1 cellular context compared by ENCODE assay signal in the genomic region with DNA sequence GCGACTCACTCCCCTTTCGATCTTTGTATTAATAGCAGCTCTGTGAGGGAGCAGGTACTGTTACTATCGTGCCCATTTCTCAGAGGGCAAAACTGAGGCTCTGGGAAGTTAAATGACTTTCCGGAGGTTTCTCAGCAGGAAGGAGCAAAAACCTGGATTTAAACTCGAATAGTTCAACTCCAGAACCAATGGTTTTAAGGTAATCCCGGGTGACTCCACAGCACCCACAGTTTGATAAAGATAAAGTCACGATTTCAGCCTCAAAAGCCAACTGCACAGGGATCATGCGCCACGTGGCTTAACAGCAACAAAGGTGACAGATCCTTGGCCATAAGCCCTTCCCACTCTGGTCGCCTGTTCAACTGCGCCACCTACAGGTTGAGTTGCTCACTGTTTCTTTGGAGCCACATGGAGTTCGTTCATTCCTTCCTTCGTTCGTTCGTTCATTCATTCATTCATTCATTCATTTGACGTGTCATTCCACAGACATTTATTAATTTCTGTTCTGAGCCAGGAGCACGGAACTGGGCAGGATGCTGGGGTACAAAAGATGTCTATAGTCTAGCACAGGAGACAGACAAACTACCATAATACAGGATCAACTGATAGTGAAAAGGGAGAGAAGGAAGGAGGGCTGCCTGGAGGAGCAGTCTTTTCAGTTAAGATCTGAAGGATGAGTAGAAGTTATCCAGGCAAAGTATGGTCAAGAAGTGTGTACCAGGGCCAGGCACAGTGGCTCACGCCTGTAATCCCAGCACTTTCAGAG.
TF ChIP-seq lines count a peak whose summit lies in the region.

No MANE protein-coding gene starts in this region.

TF ChIP-seq in H1, 55 proteins besides CTCF, POLR2A, EP300 and RAD21:
- TF ChIP-seq, protein P1, sequence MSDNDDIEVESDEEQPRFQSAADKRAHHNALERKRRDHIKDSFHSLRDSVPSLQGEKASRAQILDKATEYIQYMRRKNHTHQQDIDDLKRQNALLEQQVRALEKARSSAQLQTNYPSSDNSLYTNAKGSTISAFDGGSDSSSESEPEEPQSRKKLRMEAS (IDR thresholded peaks at IDR 0.05) = peak; percentile 99
- no peak for TF ChIP-seq POLR2AphosphoS5 (IDR thresholded peaks at IDR 0.05; ENCODE audit: low read depth, low read length)
- no peak for TF ChIP-seq PHF8 (conservative IDR thresholded peaks at IDR 0.05; ENCODE audit: low read depth, low read length)
- TF ChIP-seq GTF2F1 (IDR thresholded peaks at IDR 0.05; ENCODE audit: borderline replicate concordance, low read depth, low read length) = no peak
- no peak for TF ChIP-seq SUZ12 (IDR thresholded peaks at IDR 0.05; ENCODE audit: low read length)
- TF ChIP-seq SP4 (IDR thresholded peaks at IDR 0.05; ENCODE audit: low read length) = no peak
- TF ChIP-seq RFX5 (IDR thresholded peaks at IDR 0.05; ENCODE audit: borderline replicate concordance, low read depth, low read length) = no peak
- no peak for TF ChIP-seq BCL11A (IDR thresholded peaks at IDR 0.05; ENCODE audit: low read depth in 2 of 2, low read length in 2 of 2)
- TF ChIP-seq, protein P2, sequence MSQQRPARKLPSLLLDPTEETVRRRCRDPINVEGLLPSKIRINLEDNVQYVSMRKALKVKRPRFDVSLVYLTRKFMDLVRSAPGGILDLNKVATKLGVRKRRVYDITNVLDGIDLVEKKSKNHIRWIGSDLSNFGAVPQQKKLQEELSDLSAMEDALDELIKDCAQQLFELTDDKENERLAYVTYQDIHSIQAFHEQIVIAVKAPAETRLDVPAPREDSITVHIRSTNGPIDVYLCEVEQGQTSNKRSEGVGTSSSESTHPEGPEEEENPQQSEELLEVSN (IDR thresholded peaks at IDR 0.05) = peak; percentile 98
- no peak for TF ChIP-seq ZNF274 (IDR thresholded peaks at IDR 0.05; ENCODE audit: borderline replicate concordance, extremely low read depth, low read length)
- no peak for TF ChIP-seq EGR1 (IDR thresholded peaks at IDR 0.05; ENCODE audit: borderline replicate concordance, low read depth, low read length)
- no peak for TF ChIP-seq BACH1 (IDR thresholded peaks at IDR 0.05; ENCODE audit: low read length)
- no peak for TF ChIP-seq KDM5A (IDR thresholded peaks at IDR 0.05; ENCODE audit: low read length)
- TF ChIP-seq TAF1 (IDR thresholded peaks at IDR 0.05; ENCODE audit: low read depth, low read length) = no peak
- no peak for TF ChIP-seq RNF2 (IDR thresholded peaks at IDR 0.05; ENCODE audit: borderline replicate concordance, low read depth, low read length, missing control alignments, poor library complexity, severe bottlenecking)
- TF ChIP-seq, protein P3, sequence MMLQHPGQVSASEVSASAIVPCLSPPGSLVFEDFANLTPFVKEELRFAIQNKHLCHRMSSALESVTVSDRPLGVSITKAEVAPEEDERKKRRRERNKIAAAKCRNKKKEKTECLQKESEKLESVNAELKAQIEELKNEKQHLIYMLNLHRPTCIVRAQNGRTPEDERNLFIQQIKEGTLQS (IDR thresholded peaks at IDR 0.05; ENCODE audit: insufficient read depth, low read depth, low read length) = peak; percentile 19; the same call in 1 of the 2 replicates
- no peak for TF ChIP-seq CHD2 (IDR thresholded peaks at IDR 0.05; ENCODE audit: low read length)
- TF ChIP-seq, protein P4, sequence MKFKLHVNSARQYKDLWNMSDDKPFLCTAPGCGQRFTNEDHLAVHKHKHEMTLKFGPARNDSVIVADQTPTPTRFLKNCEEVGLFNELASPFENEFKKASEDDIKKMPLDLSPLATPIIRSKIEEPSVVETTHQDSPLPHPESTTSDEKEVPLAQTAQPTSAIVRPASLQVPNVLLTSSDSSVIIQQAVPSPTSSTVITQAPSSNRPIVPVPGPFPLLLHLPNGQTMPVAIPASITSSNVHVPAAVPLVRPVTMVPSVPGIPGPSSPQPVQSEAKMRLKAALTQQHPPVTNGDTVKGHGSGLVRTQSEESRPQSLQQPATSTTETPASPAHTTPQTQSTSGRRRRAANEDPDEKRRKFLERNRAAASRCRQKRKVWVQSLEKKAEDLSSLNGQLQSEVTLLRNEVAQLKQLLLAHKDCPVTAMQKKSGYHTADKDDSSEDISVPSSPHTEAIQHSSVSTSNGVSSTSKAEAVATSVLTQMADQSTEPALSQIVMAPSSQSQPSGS (IDR thresholded peaks at IDR 0.05; ENCODE audit: low read length) = no peak
- TF ChIP-seq CEBPB (IDR thresholded peaks at IDR 0.05; ENCODE audit: low read depth, low read length) = no peak
- TF ChIP-seq HDAC2 (IDR thresholded peaks at IDR 0.05; ENCODE audit: borderline replicate concordance in 1 of 2, low read depth in 2 of 2, low read length in 2 of 2) = peak in 1 of 2 experiments; percentile 100; a peak in 2 of 4 replicates
- no peak for TF ChIP-seq SP1 (IDR thresholded peaks at IDR 0.05; ENCODE audit: low read depth, low read length)
- TF ChIP-seq, protein P5, sequence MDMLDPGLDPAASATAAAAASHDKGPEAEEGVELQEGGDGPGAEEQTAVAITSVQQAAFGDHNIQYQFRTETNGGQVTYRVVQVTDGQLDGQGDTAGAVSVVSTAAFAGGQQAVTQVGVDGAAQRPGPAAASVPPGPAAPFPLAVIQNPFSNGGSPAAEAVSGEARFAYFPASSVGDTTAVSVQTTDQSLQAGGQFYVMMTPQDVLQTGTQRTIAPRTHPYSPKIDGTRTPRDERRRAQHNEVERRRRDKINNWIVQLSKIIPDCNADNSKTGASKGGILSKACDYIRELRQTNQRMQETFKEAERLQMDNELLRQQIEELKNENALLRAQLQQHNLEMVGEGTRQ (IDR thresholded peaks at IDR 0.05; ENCODE audit: low read length) = peak; percentile 61
- no peak for TF ChIP-seq HDAC6 (IDR thresholded peaks at IDR 0.05; ENCODE audit: low read depth, low read length)
- peak; percentile 90 to 98; a peak in 2 of 4 replicates for TF ChIP-seq SIN3A (conservative IDR thresholded peaks at IDR 0.05 in 1 of 2, IDR thresholded peaks at IDR 0.05 in 1 of 2; ENCODE audit: low read depth in 1 of 2, low read length in 2 of 2)
- peak; percentile 100 for TF ChIP-seq KDM1A (IDR thresholded peaks at IDR 0.05; ENCODE audit: borderline replicate concordance, low read length)
